8 cellular contexts compared by ENCODE assay signal in the genomic region with DNA sequence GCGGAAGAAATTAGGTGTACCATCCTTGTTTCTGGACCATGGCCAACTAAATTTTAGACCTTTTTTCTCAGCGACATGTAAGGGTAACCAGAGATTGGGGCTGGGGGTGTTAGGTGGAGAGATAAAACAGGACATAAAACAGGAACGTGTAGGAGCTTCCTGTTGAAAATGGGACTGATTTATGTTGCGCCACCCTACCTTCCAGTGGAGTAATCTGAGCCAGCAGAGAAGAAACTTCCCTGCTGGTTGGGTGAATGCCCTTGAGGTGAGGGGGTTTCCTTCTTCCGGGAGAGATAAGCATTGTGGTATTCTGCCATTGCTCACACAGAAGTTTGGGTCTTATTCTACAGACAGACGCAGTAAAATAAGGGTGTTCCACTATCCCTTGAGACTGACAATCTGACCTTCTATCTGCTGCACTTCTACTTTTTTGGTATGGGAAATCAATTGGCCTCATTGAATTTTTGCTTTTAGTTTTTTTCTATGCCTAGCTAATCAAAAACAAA. TPM values are rescaled to one million over a fixed set of nuclear protein-coding genes. Genes with fewer than 3 reads are reported as not detected.
DNase-seq lines count a peak whose midpoint lies in the region; ATAC-seq, FAIRE-seq and TF ChIP-seq lines count a peak whose summit lies in the region.

No MANE protein-coding gene starts in this region.

- no peak for TF ChIP-seq CTCF in CD14-positive monocyte (IDR thresholded peaks at IDR 0.05)
- no peak for TF ChIP-seq CTCF in D721Med (IDR thresholded peaks at IDR 0.05; ENCODE audit: insufficient read depth, missing control alignments)
- TF ChIP-seq CTCF in right atrium auricular region (IDR thresholded peaks at IDR 0.05), result no peak

- H3K27me3 ChIP-seq in right atrium auricular region, result no peaks in the 10 kb centered on the region

- intact Hi-C loops in CD14-positive monocyte (cut with micrococcal nuclease) (loop anchor here (5.0 to 10.0 kb wide), 4 partner anchors 32 to 180 kb away; no protein-coding TSS in a partner anchor), cardiac septum (cut with DNase I) (loop anchor here (5.0 kb wide), 1 partner anchor 183 kb away; no protein-coding TSS in a partner anchor)

- peaks cover 0 to 3% (median 0%) of the 10 kb centered on the region in 3 donors for H3K27me3 Mint-ChIP-seq in CD14-positive monocyte (ENCODE audit: low read depth in 3 of 3)

- no peaks in the 10 kb centered on the region for H3K36me3 ChIP-seq in right atrium auricular region

- no peaks in the 10 kb centered on the region for H3K9me3 ChIP-seq in right atrium auricular region

- peak overlapping the region; percentile 61 to 72 for H3K4me3 Mint-ChIP-seq in CD14-positive monocyte

- H3K36me3 Mint-ChIP-seq in CD14-positive monocyte, result peaks cover 21 to 32% of the 10 kb centered on the region in 2 donors

- peaks cover 64% of the 10 kb centered on the region for H3K4me1 Mint-ChIP-seq in CD14-positive monocyte

- peak overlapping the region; percentile 84 to 92 (median 89) for H3K27ac Mint-ChIP-seq in CD14-positive monocyte

- H3K4me3 ChIP-seq in right atrium auricular region, result no peak overlapping the region

- H3K9me3 Mint-ChIP-seq in CD14-positive monocyte, result peaks cover 0 to 2% (median 0%) of the 10 kb centered on the region in 7 donors

- DNase-seq in CD14-positive monocyte (ENCODE audit: low spot score) (peak; percentile 56), islet precursor cell (peak; percentile 66), T1000 (lab: John Stamatoyannopoulos, UW) (no peak), cardiac septum (ENCODE audit: low spot score) (no peak), D721Med (ENCODE audit: insufficient read length, low spot score) (no peak), right atrium auricular region (ENCODE audit: low spot score) (no peak)
- DNase-seq in activated CD8-positive, alpha-beta memory T cell treated with anti-CD3 and anti-CD28 coated beads, Interleukin-2, amount 50 U/mL, for 4 hours, result peak; percentile 42

- H3K27ac ChIP-seq in right atrium auricular region, result no peak overlapping the region

- H3K4me1 ChIP-seq in right atrium auricular region, result peaks cover 0 to 1% of the 10 kb centered on the region in 2 donors

- FAIRE-seq in D721Med (lab: Jason Lieb, UNC), result no peak

- peak; percentile 19 for ATAC-seq in HG03196 (IDR thresholded peaks at IDR 0.05; ENCODE audit: unreplicated experiment)

RNA-seq across cellular contexts. Expression of a gene that starts 4.5 kb away (rescaled TPM):
- 10 to 100 TPM; 15.6 to 24.5 TPM for polyA plus RNA-seq in CD14-positive monocyte
- 14.3 TPM for total RNA-seq in cardiac septum
- total RNA-seq in right atrium auricular region, result 1 to 10 TPM; 5.6 to 9.6 TPM

Comparison
In these comparisons a context has a peak if more than half of its experiments do, and no peak if none do; other contexts are left out.
1. DNase-seq: peak in CD14-positive monocyte (single experiment), activated CD8-positive, alpha-beta memory T cell treated with anti-CD3 and anti-CD28 coated beads, Interleukin-2, amount 50 U/mL, for 4 hours (single experiment) and islet precursor cell (single experiment); none in T1000 (single experiment), cardiac septum (single experiment), D721Med (single experiment) and right atrium auricular region (single experiment).